2 cellular contexts compared by ENCODE assay signal in genomic region chr1:93667642-93668041, GRCh38.
TF ChIP-seq lines count a peak whose summit lies in the region.

No MANE protein-coding gene starts in this region.

TF ChIP-seq in SK-N-SH, 30 proteins besides CTCF, POLR2A, EP300 and RAD21 (continued from another document):
- TF ChIP-seq, protein P1, sequence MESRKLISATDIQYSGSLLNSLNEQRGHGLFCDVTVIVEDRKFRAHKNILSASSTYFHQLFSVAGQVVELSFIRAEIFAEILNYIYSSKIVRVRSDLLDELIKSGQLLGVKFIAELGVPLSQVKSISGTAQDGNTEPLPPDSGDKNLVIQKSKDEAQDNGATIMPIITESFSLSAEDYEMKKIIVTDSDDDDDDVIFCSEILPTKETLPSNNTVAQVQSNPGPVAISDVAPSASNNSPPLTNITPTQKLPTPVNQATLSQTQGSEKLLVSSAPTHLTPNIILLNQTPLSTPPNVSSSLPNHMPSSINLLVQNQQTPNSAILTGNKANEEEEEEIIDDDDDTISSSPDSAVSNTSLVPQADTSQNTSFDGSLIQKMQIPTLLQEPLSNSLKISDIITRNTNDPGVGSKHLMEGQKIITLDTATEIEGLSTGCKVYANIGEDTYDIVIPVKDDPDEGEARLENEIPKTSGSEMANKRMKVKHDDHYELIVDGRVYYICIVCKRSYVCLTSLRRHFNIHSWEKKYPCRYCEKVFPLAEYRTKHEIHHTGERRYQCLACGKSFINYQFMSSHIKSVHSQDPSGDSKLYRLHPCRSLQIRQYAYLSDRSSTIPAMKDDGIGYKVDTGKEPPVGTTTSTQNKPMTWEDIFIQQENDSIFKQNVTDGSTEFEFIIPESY (IDR thresholded peaks at IDR 0.05; ENCODE audit: borderline replicate concordance, low read depth) = no peak
- no peak for TF ChIP-seq YY1 (IDR thresholded peaks at IDR 0.05; ENCODE audit: low read depth)
- TF ChIP-seq FOSL2 (IDR thresholded peaks at IDR 0.05; ENCODE audit: borderline replicate concordance, low read depth) = no peak
- TF ChIP-seq, protein P2, sequence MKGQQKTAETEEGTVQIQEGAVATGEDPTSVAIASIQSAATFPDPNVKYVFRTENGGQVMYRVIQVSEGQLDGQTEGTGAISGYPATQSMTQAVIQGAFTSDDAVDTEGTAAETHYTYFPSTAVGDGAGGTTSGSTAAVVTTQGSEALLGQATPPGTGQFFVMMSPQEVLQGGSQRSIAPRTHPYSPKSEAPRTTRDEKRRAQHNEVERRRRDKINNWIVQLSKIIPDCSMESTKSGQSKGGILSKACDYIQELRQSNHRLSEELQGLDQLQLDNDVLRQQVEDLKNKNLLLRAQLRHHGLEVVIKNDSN (IDR thresholded peaks at IDR 0.05; ENCODE audit: borderline replicate concordance, low read depth) = no peak
- TF ChIP-seq ELF1 (IDR thresholded peaks at IDR 0.05) = no peak
- no peak for TF ChIP-seq NRF1 (IDR thresholded peaks at IDR 0.05; ENCODE audit: low read depth, low read length)
- TF ChIP-seq, protein P3, sequence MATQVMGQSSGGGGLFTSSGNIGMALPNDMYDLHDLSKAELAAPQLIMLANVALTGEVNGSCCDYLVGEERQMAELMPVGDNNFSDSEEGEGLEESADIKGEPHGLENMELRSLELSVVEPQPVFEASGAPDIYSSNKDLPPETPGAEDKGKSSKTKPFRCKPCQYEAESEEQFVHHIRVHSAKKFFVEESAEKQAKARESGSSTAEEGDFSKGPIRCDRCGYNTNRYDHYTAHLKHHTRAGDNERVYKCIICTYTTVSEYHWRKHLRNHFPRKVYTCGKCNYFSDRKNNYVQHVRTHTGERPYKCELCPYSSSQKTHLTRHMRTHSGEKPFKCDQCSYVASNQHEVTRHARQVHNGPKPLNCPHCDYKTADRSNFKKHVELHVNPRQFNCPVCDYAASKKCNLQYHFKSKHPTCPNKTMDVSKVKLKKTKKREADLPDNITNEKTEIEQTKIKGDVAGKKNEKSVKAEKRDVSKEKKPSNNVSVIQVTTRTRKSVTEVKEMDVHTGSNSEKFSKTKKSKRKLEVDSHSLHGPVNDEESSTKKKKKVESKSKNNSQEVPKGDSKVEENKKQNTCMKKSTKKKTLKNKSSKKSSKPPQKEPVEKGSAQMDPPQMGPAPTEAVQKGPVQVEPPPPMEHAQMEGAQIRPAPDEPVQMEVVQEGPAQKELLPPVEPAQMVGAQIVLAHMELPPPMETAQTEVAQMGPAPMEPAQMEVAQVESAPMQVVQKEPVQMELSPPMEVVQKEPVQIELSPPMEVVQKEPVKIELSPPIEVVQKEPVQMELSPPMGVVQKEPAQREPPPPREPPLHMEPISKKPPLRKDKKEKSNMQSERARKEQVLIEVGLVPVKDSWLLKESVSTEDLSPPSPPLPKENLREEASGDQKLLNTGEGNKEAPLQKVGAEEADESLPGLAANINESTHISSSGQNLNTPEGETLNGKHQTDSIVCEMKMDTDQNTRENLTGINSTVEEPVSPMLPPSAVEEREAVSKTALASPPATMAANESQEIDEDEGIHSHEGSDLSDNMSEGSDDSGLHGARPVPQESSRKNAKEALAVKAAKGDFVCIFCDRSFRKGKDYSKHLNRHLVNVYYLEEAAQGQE (IDR thresholded peaks at IDR 0.05; ENCODE audit: low read depth, low read length) = no peak
- no peak for TF ChIP-seq POLR2AphosphoS5 (IDR thresholded peaks at IDR 0.05; ENCODE audit: low read depth, low read length)
- TF ChIP-seq, protein P4, sequence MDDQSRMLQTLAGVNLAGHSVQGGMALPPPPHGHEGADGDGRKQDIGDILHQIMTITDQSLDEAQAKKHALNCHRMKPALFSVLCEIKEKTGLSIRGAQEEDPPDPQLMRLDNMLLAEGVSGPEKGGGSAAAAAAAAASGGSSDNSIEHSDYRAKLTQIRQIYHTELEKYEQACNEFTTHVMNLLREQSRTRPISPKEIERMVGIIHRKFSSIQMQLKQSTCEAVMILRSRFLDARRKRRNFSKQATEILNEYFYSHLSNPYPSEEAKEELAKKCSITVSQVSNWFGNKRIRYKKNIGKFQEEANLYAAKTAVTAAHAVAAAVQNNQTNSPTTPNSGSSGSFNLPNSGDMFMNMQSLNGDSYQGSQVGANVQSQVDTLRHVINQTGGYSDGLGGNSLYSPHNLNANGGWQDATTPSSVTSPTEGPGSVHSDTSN (IDR thresholded peaks at IDR 0.05) = no peak
- no peak for TF ChIP-seq FOXJ3 (CRISPR knock-in tag; IDR thresholded peaks at IDR 0.05)
- no peak for TF ChIP-seq TAF1 (IDR thresholded peaks at IDR 0.05; ENCODE audit: borderline replicate concordance, low read depth, low read length)
- no peak for TF ChIP-seq TCF12 (IDR thresholded peaks at IDR 0.05)
- TF ChIP-seq RXRA (IDR thresholded peaks at IDR 0.05; ENCODE audit: borderline replicate concordance, low read depth) = no peak
- TF ChIP-seq TEAD4 (IDR thresholded peaks at IDR 0.05; ENCODE audit: borderline replicate concordance, insufficient read depth) = no peak
- TF ChIP-seq MAX (IDR thresholded peaks at IDR 0.05; ENCODE audit: low read depth) = no peak

TF ChIP-seq in SK-N-SH treated with all-trans-retinoic acid at 6 μM for 48 hours, 23 proteins besides CTCF, POLR2A, EP300 and RAD21 (continued from another document):
- TF ChIP-seq, protein P5, sequence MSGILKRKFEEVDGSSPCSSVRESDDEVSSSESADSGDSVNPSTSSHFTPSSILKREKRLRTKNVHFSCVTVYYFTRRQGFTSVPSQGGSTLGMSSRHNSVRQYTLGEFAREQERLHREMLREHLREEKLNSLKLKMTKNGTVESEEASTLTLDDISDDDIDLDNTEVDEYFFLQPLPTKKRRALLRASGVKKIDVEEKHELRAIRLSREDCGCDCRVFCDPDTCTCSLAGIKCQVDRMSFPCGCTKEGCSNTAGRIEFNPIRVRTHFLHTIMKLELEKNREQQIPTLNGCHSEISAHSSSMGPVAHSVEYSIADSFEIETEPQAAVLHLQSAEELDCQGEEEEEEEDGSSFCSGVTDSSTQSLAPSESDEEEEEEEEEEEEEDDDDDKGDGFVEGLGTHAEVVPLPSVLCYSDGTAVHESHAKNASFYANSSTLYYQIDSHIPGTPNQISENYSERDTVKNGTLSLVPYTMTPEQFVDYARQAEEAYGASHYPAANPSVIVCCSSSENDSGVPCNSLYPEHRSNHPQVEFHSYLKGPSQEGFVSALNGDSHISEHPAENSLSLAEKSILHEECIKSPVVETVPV (CRISPR knock-in tag; IDR thresholded peaks at IDR 0.05) = no peak
- TF ChIP-seq ISL1 (CRISPR knock-in tag; IDR thresholded peaks at IDR 0.05) = no peak
